22 cellular contexts compared by ENCODE assay signal in genomic region chr2:175027755-175028154, GRCh38. TPM values are rescaled to one million over a fixed set of nuclear protein-coding genes. Genes with fewer than 3 reads are reported as not detected.
DNase-seq lines count a peak whose midpoint lies in the region; ATAC-seq and TF ChIP-seq lines count a peak whose summit lies in the region.
"Had no signal": no experiment of that assay in that cellular context is flagged by ENCODE, and none has a peak within 500 bp of the region (broad histone marks: within the 10 kb centered on the region; RNA-seq: fewer than 3 reads in every experiment).

No MANE protein-coding gene starts in this region.

- intact Hi-C loops in ascending aorta (cut with DNase I), result loop anchor here (1.0 kb wide), 1 partner anchor 22 kb away; the partner anchor contains the start of gene CHN1
- intact Hi-C loops in tibial artery (cut with DNase I; ENCODE audit: low total_unique reads), result no loop called here

- H3K4me3 ChIP-seq in ascending aorta, result no peak overlapping the region
- no peak overlapping the region for H3K4me3 ChIP-seq in tibial artery
- H3K4me3 ChIP-seq: mucosa of descending colon had no signal

- H3K4me1 Mint-ChIP-seq in glutamatergic neuron (ENCODE audit: low read depth, unreplicated experiment) (peaks cover 13% of the 10 kb centered on the region), osteocyte (ENCODE audit: unreplicated experiment) (peaks cover 17% of the 10 kb centered on the region)

- TF ChIP-seq CTCF in ascending aorta (IDR thresholded peaks at IDR 0.05) (no peak), glutamatergic neuron (IDR thresholded peaks at IDR 0.05; ENCODE audit: partially characterized antibody, unreplicated experiment) (no peak), osteocyte (IDR thresholded peaks at IDR 0.05) (no peak), tibial artery (IDR thresholded peaks at IDR 0.05) (no peak)

- H3K27ac ChIP-seq in ascending aorta (peak overlapping the region; percentile 58 to 88), tibial artery (peak overlapping the region; percentile 79 to 96)

- H3K4me1 ChIP-seq in ascending aorta, result peaks cover 0 to 3% of the 10 kb centered on the region in 2 donors
- peaks cover 0 to 42% (median 5%) of the 10 kb centered on the region in 4 donors for H3K4me1 ChIP-seq in tibial artery
- H3K4me1 ChIP-seq: Caco-2 had no signal

- H3K36me3 Mint-ChIP-seq in glutamatergic neuron (ENCODE audit: unreplicated experiment), result peaks cover 8% of the 10 kb centered on the region
- no peaks in the 10 kb centered on the region for H3K36me3 Mint-ChIP-seq in osteocyte (ENCODE audit: unreplicated experiment)
- H3K36me3 Mint-ChIP-seq: activated naive CD4-positive, alpha-beta T cell treated with anti-CD3 and anti-CD28 coated beads, Interleukin-2, amount 50 U/mL, for 72 hours had no signal

- H3K9me3 Mint-ChIP-seq in glutamatergic neuron (ENCODE audit: unreplicated experiment) (peaks cover 4% of the 10 kb centered on the region), osteocyte (ENCODE audit: unreplicated experiment) (no peaks in the 10 kb centered on the region)
- H3K9me3 Mint-ChIP-seq: activated CD8-positive, alpha-beta T cell treated with anti-CD3 and anti-CD28 coated beads for 36 hours; activated naive CD4-positive, alpha-beta T cell treated with anti-CD3 and anti-CD28 coated beads, Interleukin-2, amount 50 U/mL, for 72 hours; dendritic cell treated with granulocyte-macrophage colony-stimulating factor and Interleukin-4, amounts not matched to agents 40 ng/mL and 50 ng/mL, for 4 days had no signal

- no peak for DNase-seq in ascending aorta (ENCODE audit: low spot score in 2 of 2)
- no peak for DNase-seq in glutamatergic neuron
- DNase-seq in osteocyte (ENCODE audit: extremely low spot score, unreplicated experiment), result no peak
- DNase-seq in tibial artery, result no peak
- no peak for DNase-seq in LoVo (ENCODE audit: low spot score)
- no peak for DNase-seq in activated CD4-positive, alpha-beta T cell treated with anti-CD3 and anti-CD28 coated beads for 4 hours
- DNase-seq: activated CD4-positive, CD25-positive, alpha-beta regulatory T cell; activated CD8-positive, alpha-beta T cell treated with anti-CD3 and anti-CD28 coated beads for 36 hours; activated T-cell treated with anti-CD3 and anti-CD28 coated beads, Interleukin-2, amount 50 U/mL, for 1 hour; Caco-2; KG1; NCI-H1048; NCI-H2029; nucleus accumbens; stimulated activated CD4-positive, alpha-beta T cell treated with anti-CD3 and anti-CD28 coated beads, Interleukin-4, amount 100 ng/mL, for 4 hours; T1000 had no signal

- H3K27me3 Mint-ChIP-seq in glutamatergic neuron (ENCODE audit: unreplicated experiment) (peaks cover 2% of the 10 kb centered on the region), osteocyte (ENCODE audit: unreplicated experiment) (no peaks in the 10 kb centered on the region)
- H3K27me3 Mint-ChIP-seq: activated CD8-positive, alpha-beta T cell treated with anti-CD3 and anti-CD28 coated beads for 36 hours had no signal

- H3K36me3 ChIP-seq in ascending aorta (no peaks in the 10 kb centered on the region), tibial artery (no peaks in the 10 kb centered on the region)

- H3K4me3 Mint-ChIP-seq in glutamatergic neuron (ENCODE audit: unreplicated experiment) (peak overlapping the region; percentile 26), osteocyte (ENCODE audit: unreplicated experiment) (peak overlapping the region; percentile 52)
- H3K4me3 Mint-ChIP-seq: activated CD8-positive, alpha-beta T cell treated with anti-CD3 and anti-CD28 coated beads for 36 hours; dendritic cell treated with granulocyte-macrophage colony-stimulating factor and Interleukin-4, amounts not matched to agents 40 ng/mL and 50 ng/mL, for 4 days had no signal

- H3K27ac Mint-ChIP-seq in glutamatergic neuron (ENCODE audit: unreplicated experiment) (peak overlapping the region; percentile 36), osteocyte (ENCODE audit: unreplicated experiment) (peak overlapping the region; percentile 86)
- H3K27ac Mint-ChIP-seq: activated CD8-positive, alpha-beta T cell treated with anti-CD3 and anti-CD28 coated beads for 36 hours; activated naive CD4-positive, alpha-beta T cell treated with anti-CD3 and anti-CD28 coated beads, Interleukin-2, amount 50 U/mL, for 72 hours; dendritic cell treated with granulocyte-macrophage colony-stimulating factor and Interleukin-4, amounts not matched to agents 40 ng/mL and 50 ng/mL, for 4 days had no signal

- ATAC-seq in HG03175 (IDR thresholded peaks at IDR 0.05; ENCODE audit: unreplicated experiment) (no peak), GM18873 (IDR thresholded peaks at IDR 0.05; ENCODE audit: low FRiP score, unreplicated experiment) (no peak)
- ATAC-seq: activated CD8-positive, alpha-beta T cell treated with anti-CD3 and anti-CD28 coated beads for 36 hours; activated naive CD4-positive, alpha-beta T cell treated with anti-CD3 and anti-CD28 coated beads, Interleukin-2, amount 50 U/mL, for 72 hours; left colon had no signal

- H3K27me3 ChIP-seq in ascending aorta (no peaks in the 10 kb centered on the region), tibial artery (no peaks in the 10 kb centered on the region)

- H3K9me3 ChIP-seq in ascending aorta (no peaks in the 10 kb centered on the region), tibial artery (no peaks in the 10 kb centered on the region)
- H3K9me3 ChIP-seq: Caco-2, mucosa of descending colon had no signal

RNA-seq across cellular contexts. Expression of gene CHN1, which starts 22.6 kb away (rescaled TPM):
- total RNA-seq in ascending aorta, result 7.8 TPM
- total RNA-seq in glutamatergic neuron (ENCODE audit: unreplicated experiment), result 212 TPM
- total RNA-seq in osteocyte, result 22.3 and 23.7 TPM in 2 replicates
